ENCODE assay signal across 1 cellular context in the genomic region with DNA sequence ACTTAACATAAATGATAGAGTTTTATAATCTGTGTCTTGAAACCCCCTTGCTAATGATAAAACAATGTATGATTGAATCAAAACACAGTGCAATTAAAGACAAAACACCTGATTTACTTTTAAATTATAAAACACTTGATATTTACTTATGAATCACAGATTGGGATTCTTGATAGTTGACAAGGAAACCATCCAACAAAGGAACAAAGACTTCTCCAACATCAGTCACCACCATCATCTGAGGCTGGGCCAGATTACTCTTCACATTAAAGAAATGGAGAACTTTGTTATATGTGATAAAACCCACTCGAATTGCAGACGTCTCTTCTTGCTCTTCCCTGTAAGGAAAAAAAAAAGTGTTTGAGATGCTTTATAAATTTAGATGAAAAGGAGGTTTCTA.
TF ChIP-seq lines count a peak whose summit lies in the region.

No MANE protein-coding gene starts in this region.

TF ChIP-seq in IMR-90, 13 proteins besides CTCF, POLR2A, EP300 and RAD21:
- TF ChIP-seq BHLHE40 (IDR thresholded peaks at IDR 0.05; ENCODE audit: low read depth, low read length) (no peak), MXI1 (IDR thresholded peaks at IDR 0.05; ENCODE audit: borderline replicate concordance, low read depth, low read length) (no peak), SMC3 (IDR thresholded peaks at IDR 0.05; ENCODE audit: low read depth, low read length) (no peak), CHD1 (IDR thresholded peaks at IDR 0.05; ENCODE audit: low read depth, low read length) (no peak), MAFK (IDR thresholded peaks at IDR 0.05; ENCODE audit: low read depth, low read length) (no peak), FOS (IDR thresholded peaks at IDR 0.05; ENCODE audit: low read depth, low read length) (no peak)
TF ChIP-seq in IMR-90: peak in this region for 0.
